1 cellular context compared by ENCODE assay signal in the genomic region with DNA sequence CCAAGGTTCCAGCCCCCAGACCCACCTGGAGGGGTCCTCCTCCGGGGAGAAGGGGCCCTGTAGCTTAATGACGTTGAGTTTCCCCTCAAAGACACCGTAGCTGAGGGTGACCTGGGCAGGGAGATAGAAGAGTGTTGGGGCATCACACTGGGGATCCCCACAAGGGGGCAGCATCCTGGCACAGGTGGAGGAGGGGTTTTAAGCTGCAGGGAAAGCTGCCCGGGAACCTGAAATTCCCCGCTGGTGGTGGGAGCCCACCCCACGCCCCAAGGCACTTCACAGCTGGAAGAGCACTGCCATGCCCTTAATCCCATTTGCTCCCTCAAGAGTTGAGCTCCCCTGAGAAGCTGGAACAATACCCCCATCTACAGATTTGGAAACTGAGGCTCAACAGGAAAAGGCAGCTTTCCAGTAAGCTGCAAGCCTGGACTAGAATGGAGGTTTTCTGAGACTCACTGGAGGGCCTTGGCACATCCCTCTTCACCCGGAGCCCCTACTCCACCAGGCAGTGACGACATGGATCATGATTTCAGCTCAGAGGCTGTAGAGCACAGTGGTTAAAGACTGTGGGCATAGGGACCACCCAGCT.
TF ChIP-seq lines count a peak whose summit lies in the region.

No MANE protein-coding gene starts in this region.

TF ChIP-seq in HepG2, 621 proteins besides CTCF, POLR2A, EP300 and RAD21 (continues in another document):
- TF ChIP-seq ZSCAN29 (CRISPR knock-in tag; conservative IDR thresholded peaks at IDR 0.05) (no peak), GATAD2A (CRISPR knock-in tag; IDR thresholded peaks at IDR 0.05) (no peak), RXRB (CRISPR knock-in tag; IDR thresholded peaks at IDR 0.05; ENCODE audit: borderline replicate concordance) (0 out of 2 replicates have a peak, but pooled peaks have one; percentile 14), ZNF644 (CRISPR knock-in tag; IDR thresholded peaks at IDR 0.05; ENCODE audit: low read depth) (no peak), ZNF350 (CRISPR knock-in tag; IDR thresholded peaks at IDR 0.05; ENCODE audit: borderline replicate concordance, low read depth) (no peak), KLF15 (CRISPR knock-in tag; IDR thresholded peaks at IDR 0.05; ENCODE audit: borderline replicate concordance) (no peak), ZNF841 (CRISPR knock-in tag; IDR thresholded peaks at IDR 0.05; ENCODE audit: borderline replicate concordance) (no peak), ZSCAN22 (CRISPR knock-in tag; IDR thresholded peaks at IDR 0.05) (no peak), U2AF2 (IDR thresholded peaks at IDR 0.05; ENCODE audit: low read depth, low read length) (no peak), ZNF143 (CRISPR knock-in tag; IDR thresholded peaks at IDR 0.05) (no peak), PTBP1 (IDR thresholded peaks at IDR 0.05; ENCODE audit: low read depth, low read length, poor library complexity, severe bottlenecking) (no peak), ZNF121 (CRISPR knock-in tag; IDR thresholded peaks at IDR 0.05) (no peak), ZBTB42 (CRISPR knock-in tag; IDR thresholded peaks at IDR 0.05) (no peak), ZMYM3 (CRISPR knock-in tag; IDR thresholded peaks at IDR 0.05) (peak; percentile 9; the same call in 1 of the 2 replicates), SIN3B (IDR thresholded peaks at IDR 0.05; ENCODE audit: low read length) (no peak), ZNF205 (CRISPR knock-in tag; IDR thresholded peaks at IDR 0.05) (no peak), SALL2 (CRISPR knock-in tag; IDR thresholded peaks at IDR 0.05) (no peak), ZFP37 (CRISPR knock-in tag; IDR thresholded peaks at IDR 0.05; ENCODE audit: borderline replicate concordance) (no peak), ZNF264 (CRISPR knock-in tag; IDR thresholded peaks at IDR 0.05) (no peak), AGO1 (IDR thresholded peaks at IDR 0.05; ENCODE audit: low read depth, low read length, poor library complexity, severe bottlenecking) (no peak), ZFP36 (IDR thresholded peaks at IDR 0.05; ENCODE audit: borderline replicate concordance, low read depth, low read length, partially characterized antibody) (no peak), ZNF501 (CRISPR knock-in tag; IDR thresholded peaks at IDR 0.05) (peak; percentile 54), ZNF382 (CRISPR knock-in tag; IDR thresholded peaks at IDR 0.05; ENCODE audit: borderline replicate concordance) (no peak), KDM3A (CRISPR knock-in tag; IDR thresholded peaks at IDR 0.05; ENCODE audit: low read depth) (no peak), SOX13 (IDR thresholded peaks at IDR 0.05) (no peak), SOX13 (CRISPR knock-in tag; conservative IDR thresholded peaks at IDR 0.05 in 1 of 2, IDR thresholded peaks at IDR 0.05 in 1 of 2) (no peak), ZNF20 (CRISPR knock-in tag; IDR thresholded peaks at IDR 0.05) (no peak), ZNF562 (CRISPR knock-in tag; IDR thresholded peaks at IDR 0.05; ENCODE audit: borderline replicate concordance) (no peak), SMC3 (IDR thresholded peaks at IDR 0.05; ENCODE audit: low read length) (peak; percentile 78), NFIC (IDR thresholded peaks at IDR 0.05; ENCODE audit: low read length) (no peak), HNRNPL (IDR thresholded peaks at IDR 0.05; ENCODE audit: low read depth, low read length) (0 out of 2 replicates have a peak, but pooled peaks have one; percentile 52), MLLT10 (CRISPR knock-in tag; IDR thresholded peaks at IDR 0.05) (no peak), CBX5 (CRISPR knock-in tag; IDR thresholded peaks at IDR 0.05; ENCODE audit: borderline replicate concordance) (no peak), SRF (IDR thresholded peaks at IDR 0.05; ENCODE audit: low read depth, low read length) (no peak), ZNF530 (CRISPR knock-in tag; IDR thresholded peaks at IDR 0.05; ENCODE audit: low read depth) (no peak), SP4 (CRISPR knock-in tag; IDR thresholded peaks at IDR 0.05) (no peak), ZNF577 (CRISPR knock-in tag; IDR thresholded peaks at IDR 0.05; ENCODE audit: borderline replicate concordance, low read depth) (no peak), AKAP8 (CRISPR knock-in tag; IDR thresholded peaks at IDR 0.05) (no peak), ZNF282 (IDR thresholded peaks at IDR 0.05; ENCODE audit: partially characterized antibody) (no peak), BORCS8-MEF2B (CRISPR knock-in tag; IDR thresholded peaks at IDR 0.05) (no peak), SRY (CRISPR knock-in tag; IDR thresholded peaks at IDR 0.05) (no peak)
- TF ChIP-seq, protein P1, sequence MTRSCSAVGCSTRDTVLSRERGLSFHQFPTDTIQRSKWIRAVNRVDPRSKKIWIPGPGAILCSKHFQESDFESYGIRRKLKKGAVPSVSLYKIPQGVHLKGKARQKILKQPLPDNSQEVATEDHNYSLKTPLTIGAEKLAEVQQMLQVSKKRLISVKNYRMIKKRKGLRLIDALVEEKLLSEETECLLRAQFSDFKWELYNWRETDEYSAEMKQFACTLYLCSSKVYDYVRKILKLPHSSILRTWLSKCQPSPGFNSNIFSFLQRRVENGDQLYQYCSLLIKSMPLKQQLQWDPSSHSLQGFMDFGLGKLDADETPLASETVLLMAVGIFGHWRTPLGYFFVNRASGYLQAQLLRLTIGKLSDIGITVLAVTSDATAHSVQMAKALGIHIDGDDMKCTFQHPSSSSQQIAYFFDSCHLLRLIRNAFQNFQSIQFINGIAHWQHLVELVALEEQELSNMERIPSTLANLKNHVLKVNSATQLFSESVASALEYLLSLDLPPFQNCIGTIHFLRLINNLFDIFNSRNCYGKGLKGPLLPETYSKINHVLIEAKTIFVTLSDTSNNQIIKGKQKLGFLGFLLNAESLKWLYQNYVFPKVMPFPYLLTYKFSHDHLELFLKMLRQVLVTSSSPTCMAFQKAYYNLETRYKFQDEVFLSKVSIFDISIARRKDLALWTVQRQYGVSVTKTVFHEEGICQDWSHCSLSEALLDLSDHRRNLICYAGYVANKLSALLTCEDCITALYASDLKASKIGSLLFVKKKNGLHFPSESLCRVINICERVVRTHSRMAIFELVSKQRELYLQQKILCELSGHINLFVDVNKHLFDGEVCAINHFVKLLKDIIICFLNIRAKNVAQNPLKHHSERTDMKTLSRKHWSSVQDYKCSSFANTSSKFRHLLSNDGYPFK (CRISPR knock-in tag; IDR thresholded peaks at IDR 0.05; ENCODE audit: borderline replicate concordance) = no peak
- TF ChIP-seq, protein P2, sequence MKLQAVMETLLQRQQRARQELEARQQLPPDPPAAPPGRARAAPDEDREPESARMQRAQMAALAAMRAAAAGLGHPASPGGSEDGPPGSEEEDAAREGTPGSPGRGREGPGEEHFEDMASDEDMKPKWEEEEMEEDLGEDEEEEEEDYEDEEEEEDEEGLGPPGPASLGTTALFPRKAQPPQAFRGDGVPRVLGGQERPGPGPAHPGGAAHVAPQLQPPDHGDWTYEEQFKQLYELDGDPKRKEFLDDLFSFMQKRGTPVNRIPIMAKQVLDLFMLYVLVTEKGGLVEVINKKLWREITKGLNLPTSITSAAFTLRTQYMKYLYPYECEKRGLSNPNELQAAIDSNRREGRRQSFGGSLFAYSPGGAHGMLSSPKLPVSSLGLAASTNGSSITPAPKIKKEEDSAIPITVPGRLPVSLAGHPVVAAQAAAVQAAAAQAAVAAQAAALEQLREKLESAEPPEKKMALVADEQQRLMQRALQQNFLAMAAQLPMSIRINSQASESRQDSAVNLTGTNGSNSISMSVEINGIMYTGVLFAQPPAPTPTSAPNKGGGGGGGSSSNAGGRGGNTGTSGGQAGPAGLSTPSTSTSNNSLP (IDR thresholded peaks at IDR 0.05; ENCODE audit: low read depth, low read length) = no peak
- TF ChIP-seq, protein P3, sequence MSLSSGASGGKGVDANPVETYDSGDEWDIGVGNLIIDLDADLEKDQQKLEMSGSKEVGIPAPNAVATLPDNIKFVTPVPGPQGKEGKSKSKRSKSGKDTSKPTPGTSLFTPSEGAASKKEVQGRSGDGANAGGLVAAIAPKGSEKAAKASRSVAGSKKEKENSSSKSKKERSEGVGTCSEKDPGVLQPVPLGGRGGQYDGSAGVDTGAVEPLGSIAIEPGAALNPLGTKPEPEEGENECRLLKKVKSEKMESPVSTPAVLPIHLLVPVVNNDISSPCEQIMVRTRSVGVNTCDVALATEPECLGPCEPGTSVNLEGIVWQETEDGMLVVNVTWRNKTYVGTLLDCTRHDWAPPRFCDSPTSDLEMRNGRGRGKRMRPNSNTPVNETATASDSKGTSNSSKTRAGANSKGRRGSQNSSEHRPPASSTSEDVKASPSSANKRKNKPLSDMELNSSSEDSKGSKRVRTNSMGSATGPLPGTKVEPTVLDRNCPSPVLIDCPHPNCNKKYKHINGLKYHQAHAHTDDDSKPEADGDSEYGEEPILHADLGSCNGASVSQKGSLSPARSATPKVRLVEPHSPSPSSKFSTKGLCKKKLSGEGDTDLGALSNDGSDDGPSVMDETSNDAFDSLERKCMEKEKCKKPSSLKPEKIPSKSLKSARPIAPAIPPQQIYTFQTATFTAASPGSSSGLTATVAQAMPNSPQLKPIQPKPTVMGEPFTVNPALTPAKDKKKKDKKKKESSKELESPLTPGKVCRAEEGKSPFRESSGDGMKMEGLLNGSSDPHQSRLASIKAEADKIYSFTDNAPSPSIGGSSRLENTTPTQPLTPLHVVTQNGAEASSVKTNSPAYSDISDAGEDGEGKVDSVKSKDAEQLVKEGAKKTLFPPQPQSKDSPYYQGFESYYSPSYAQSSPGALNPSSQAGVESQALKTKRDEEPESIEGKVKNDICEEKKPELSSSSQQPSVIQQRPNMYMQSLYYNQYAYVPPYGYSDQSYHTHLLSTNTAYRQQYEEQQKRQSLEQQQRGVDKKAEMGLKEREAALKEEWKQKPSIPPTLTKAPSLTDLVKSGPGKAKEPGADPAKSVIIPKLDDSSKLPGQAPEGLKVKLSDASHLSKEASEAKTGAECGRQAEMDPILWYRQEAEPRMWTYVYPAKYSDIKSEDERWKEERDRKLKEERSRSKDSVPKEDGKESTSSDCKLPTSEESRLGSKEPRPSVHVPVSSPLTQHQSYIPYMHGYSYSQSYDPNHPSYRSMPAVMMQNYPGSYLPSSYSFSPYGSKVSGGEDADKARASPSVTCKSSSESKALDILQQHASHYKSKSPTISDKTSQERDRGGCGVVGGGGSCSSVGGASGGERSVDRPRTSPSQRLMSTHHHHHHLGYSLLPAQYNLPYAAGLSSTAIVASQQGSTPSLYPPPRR (CRISPR knock-in tag; IDR thresholded peaks at IDR 0.05; ENCODE audit: borderline replicate concordance) = no peak
- TF ChIP-seq, protein P4, sequence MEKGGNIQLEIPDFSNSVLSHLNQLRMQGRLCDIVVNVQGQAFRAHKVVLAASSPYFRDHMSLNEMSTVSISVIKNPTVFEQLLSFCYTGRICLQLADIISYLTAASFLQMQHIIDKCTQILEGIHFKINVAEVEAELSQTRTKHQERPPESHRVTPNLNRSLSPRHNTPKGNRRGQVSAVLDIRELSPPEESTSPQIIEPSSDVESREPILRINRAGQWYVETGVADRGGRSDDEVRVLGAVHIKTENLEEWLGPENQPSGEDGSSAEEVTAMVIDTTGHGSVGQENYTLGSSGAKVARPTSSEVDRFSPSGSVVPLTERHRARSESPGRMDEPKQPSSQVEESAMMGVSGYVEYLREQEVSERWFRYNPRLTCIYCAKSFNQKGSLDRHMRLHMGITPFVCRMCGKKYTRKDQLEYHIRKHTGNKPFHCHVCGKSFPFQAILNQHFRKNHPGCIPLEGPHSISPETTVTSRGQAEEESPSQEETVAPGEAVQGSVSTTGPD (CRISPR knock-in tag; IDR thresholded peaks at IDR 0.05) = no peak
- TF ChIP-seq, protein P5, sequence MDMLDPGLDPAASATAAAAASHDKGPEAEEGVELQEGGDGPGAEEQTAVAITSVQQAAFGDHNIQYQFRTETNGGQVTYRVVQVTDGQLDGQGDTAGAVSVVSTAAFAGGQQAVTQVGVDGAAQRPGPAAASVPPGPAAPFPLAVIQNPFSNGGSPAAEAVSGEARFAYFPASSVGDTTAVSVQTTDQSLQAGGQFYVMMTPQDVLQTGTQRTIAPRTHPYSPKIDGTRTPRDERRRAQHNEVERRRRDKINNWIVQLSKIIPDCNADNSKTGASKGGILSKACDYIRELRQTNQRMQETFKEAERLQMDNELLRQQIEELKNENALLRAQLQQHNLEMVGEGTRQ (IDR thresholded peaks at IDR 0.05; ENCODE audit: low read depth, low read length) = no peak
- TF ChIP-seq, protein P5 (CRISPR knock-in tag; IDR thresholded peaks at IDR 0.05; ENCODE audit: borderline replicate concordance) = no peak
- TF ChIP-seq, protein P6, sequence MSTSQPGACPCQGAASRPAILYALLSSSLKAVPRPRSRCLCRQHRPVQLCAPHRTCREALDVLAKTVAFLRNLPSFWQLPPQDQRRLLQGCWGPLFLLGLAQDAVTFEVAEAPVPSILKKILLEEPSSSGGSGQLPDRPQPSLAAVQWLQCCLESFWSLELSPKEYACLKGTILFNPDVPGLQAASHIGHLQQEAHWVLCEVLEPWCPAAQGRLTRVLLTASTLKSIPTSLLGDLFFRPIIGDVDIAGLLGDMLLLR (CRISPR knock-in tag; IDR thresholded peaks at IDR 0.05) = no peak
- TF ChIP-seq, protein P7, sequence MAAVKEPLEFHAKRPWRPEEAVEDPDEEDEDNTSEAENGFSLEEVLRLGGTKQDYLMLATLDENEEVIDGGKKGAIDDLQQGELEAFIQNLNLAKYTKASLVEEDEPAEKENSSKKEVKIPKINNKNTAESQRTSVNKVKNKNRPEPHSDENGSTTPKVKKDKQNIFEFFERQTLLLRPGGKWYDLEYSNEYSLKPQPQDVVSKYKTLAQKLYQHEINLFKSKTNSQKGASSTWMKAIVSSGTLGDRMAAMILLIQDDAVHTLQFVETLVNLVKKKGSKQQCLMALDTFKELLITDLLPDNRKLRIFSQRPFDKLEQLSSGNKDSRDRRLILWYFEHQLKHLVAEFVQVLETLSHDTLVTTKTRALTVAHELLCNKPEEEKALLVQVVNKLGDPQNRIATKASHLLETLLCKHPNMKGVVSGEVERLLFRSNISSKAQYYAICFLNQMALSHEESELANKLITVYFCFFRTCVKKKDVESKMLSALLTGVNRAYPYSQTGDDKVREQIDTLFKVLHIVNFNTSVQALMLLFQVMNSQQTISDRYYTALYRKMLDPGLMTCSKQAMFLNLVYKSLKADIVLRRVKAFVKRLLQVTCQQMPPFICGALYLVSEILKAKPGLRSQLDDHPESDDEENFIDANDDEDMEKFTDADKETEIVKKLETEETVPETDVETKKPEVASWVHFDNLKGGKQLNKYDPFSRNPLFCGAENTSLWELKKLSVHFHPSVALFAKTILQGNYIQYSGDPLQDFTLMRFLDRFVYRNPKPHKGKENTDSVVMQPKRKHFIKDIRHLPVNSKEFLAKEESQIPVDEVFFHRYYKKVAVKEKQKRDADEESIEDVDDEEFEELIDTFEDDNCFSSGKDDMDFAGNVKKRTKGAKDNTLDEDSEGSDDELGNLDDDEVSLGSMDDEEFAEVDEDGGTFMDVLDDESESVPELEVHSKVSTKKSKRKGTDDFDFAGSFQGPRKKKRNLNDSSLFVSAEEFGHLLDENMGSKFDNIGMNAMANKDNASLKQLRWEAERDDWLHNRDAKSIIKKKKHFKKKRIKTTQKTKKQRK (IDR thresholded peaks at IDR 0.05; ENCODE audit: low read length) = no peak
